8 cellular contexts compared by ENCODE assay signal in the genomic region with DNA sequence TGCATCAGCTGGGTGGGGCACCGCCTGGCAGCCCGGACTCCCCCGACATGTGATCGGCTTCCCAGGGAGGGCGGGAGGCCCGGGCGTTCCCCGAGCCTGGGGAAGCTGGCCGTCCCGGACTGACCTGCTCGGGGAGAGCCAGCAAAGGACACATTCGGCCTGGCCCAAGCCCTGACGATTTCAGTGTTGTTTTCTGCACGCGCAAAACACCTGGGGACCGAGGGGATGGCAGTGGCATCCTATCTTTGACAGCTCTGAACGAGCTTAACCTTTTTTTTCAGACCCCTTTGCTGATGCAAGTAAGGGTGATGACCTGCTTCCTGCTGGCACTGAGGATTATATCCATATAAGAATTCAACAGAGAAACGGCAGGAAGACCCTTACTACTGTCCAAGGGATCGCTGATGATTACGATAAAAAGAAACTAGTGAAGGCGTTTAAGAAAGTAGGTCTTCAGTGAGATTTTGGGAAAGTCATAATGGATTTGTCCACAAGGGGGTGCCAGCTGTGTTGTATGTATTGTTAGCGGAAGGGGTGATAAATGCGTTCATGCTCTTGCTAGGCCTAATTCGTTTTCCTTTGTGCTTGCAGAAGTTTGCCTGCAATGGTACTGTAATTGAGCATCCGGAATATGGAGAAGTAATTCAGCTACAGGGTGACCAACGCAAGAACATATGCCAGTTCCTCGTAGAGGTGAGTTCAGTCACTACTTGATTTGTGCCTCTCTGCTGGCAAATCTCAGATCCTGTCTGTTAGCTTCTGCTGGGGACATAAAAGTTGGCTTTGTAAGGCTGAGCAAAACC. TPM values are rescaled to one million over a fixed set of nuclear protein-coding genes. Genes with fewer than 3 reads are reported as not detected.
DNase-seq lines count a peak whose midpoint lies in the region; ATAC-seq and TF ChIP-seq lines count a peak whose summit lies in the region.

No MANE protein-coding gene starts in this region.

- peak overlapping the region; percentile 100 for H3K27ac Mint-ChIP-seq in nephron progenitor cell

- H3K27me3 ChIP-seq in aorta (ENCODE audit: control insufficient read depth in 1 of 2, insufficient read depth in 2 of 2, low read length in 1 of 2), result no peaks in the 10 kb centered on the region

- ATAC-seq in aorta (ENCODE audit: low FRiP score) (no peak), HG02938 (IDR thresholded peaks at IDR 0.05; ENCODE audit: unreplicated experiment) (no peak)

- H3K27ac ChIP-seq in aorta (ENCODE audit: low read depth in 1 of 2, low read length in 2 of 2), result peak overlapping the region in 1 of 2 donors; percentile 58

- H3K9me3 Mint-ChIP-seq in nephron progenitor cell, result peaks cover 19% of the 10 kb centered on the region

- H3K36me3 Mint-ChIP-seq in nephron progenitor cell (ENCODE audit: low read depth), result peaks cover 41% of the 10 kb centered on the region

- H3K4me1 Mint-ChIP-seq in nephron progenitor cell, result peaks cover 19% of the 10 kb centered on the region

- peak overlapping the region; percentile 97 for H3K4me3 Mint-ChIP-seq in nephron progenitor cell

- no peaks in the 10 kb centered on the region for H3K27me3 Mint-ChIP-seq in nephron progenitor cell (ENCODE audit: low read depth, poor library complexity)

- peaks cover 7 to 22% of the 10 kb centered on the region in 2 donors for H3K36me3 ChIP-seq in aorta (ENCODE audit: control insufficient read depth in 1 of 2, insufficient read depth in 2 of 2, low read length in 1 of 2)

- TF ChIP-seq CTCF in epithelial cell of esophagus (IDR thresholded peaks at IDR 0.05; ENCODE audit: insufficient read depth, low read depth, low read length, missing control alignments) (peak; percentile 63), nephron progenitor cell (IDR thresholded peaks at IDR 0.05) (peak; percentile 65)

- DNase-seq in NCI-H1436 (lab: John Stamatoyannopoulos, UW) (peak; percentile 67), NCI-H1436 treated with DMSO at 0.1 percent for 48 hours (lab: John Stamatoyannopoulos, UW) (no peak), NCI-H146 treated with DMSO at 0.1 percent for 48 hours (lab: John Stamatoyannopoulos, UW; ENCODE audit: unreplicated experiment) (peak; percentile 53), epithelial cell of esophagus (ENCODE audit: low read depth) (peak; percentile 48), nephron progenitor cell (peak; percentile 53), aorta (no peak)
- peak; percentile 50 to 61 for DNase-seq in activated CD4-positive, alpha-beta T cell treated with anti-CD3 and anti-CD28 coated beads, Interleukin-2, amount 50 U/mL, for 48 hours

- WGBS in aorta, 2 donors, result 3 to 5% methylated on average over 22 to 27 of the region's 27 CpGs

- no peaks in the 10 kb centered on the region for H3K9me3 ChIP-seq in aorta (ENCODE audit: control insufficient read depth, low read length)

- no peaks in the 10 kb centered on the region for H3K4me1 ChIP-seq in aorta (ENCODE audit: control insufficient read depth in 1 of 2, insufficient read depth in 2 of 2, low read length in 2 of 2)

- H3K4me3 ChIP-seq in epithelial cell of esophagus (ENCODE audit: low read length) (peak overlapping the region; percentile 81), aorta (ENCODE audit: low read length in 2 of 2) (peak overlapping the region; percentile 88 to 89)

- intact Hi-C loops in aorta (cut with DNase I), result loop anchor here in 1 of 2 donors (2.0 kb wide), 1 partner anchor 23 kb away; no protein-coding TSS in a partner anchor

RNA-seq across cellular contexts. Expression of a gene that starts 1.0 kb away (rescaled TPM):
- 100 to 1,000 TPM; 582 to 726 TPM for total RNA-seq in aorta
- 100 to 1,000 TPM; 372 to 801 TPM for polyA plus RNA-seq in aorta

RNA-seq across cellular contexts. Expression of a gene that starts 22.4 kb away (rescaled TPM):
- not detected for total RNA-seq in aorta
- not detected for polyA plus RNA-seq in aorta

RNA-seq across cellular contexts. Expression of a gene that starts 44.7 kb away (rescaled TPM):
- under 1 TPM in 1 of 2 donors, not detected in 1; 0.06 TPM for total RNA-seq in aorta
- polyA plus RNA-seq in aorta, result not detected

Comparison
In these comparisons a context has a peak if more than half of its experiments do, and no peak if none do; other contexts are left out.
1. DNase-seq: peak in NCI-H1436 (single experiment), NCI-H146 treated with DMSO at 0.1 percent for 48 hours (single experiment), activated CD4-positive, alpha-beta T cell treated with anti-CD3 and anti-CD28 coated beads, Interleukin-2, amount 50 U/mL, for 48 hours (2 of 2), epithelial cell of esophagus (single experiment) and nephron progenitor cell (single experiment); none in NCI-H1436 treated with DMSO at 0.1 percent for 48 hours (single experiment) and aorta (0 of 2).